Comparison of ENCODE assay signal across 8 cellular contexts in genomic region chr22:36977401-36977861, GRCh38. TPM values are rescaled to one million over a fixed set of nuclear protein-coding genes. Genes with fewer than 3 reads are reported as not detected.
A peak's percentile ranks its signal among the peaks of the same experiment; 100 is the strongest.
DNase-seq lines count a peak whose midpoint lies in the region; ATAC-seq and TF ChIP-seq lines count a peak whose summit lies in the region.

No MANE protein-coding gene starts in this region.

- H3K36me3 Mint-ChIP-seq in neural crest cell (ENCODE audit: low read depth), result no peaks in the 10 kb centered on the region

- DNase-seq in NOMO-1 treated with DMSO at 0.1 percent for 48 hours (lab: John Stamatoyannopoulos, UW; ENCODE audit: unreplicated experiment) (peak; percentile 22), NOMO-1 treated with dmso at 0.1 percent for 144 hours (lab: John Stamatoyannopoulos, UW; ENCODE audit: unreplicated experiment) (no peak), NCI-H1694 treated with DMSO at 0.1 percent for 48 hours (lab: John Stamatoyannopoulos, UW) (peak; percentile 23), erythroblast (lab: John Stamatoyannopoulos, UW) (peak; percentile 86), neural crest cell (ENCODE audit: low read depth, low spot score) (peak; percentile 38), GM03348 (ENCODE audit: low spot score) (no peak)
- peak; percentile 61 for DNase-seq in activated CD8-positive, alpha-beta memory T cell treated with anti-CD3 and anti-CD28 coated beads, Interleukin-2, amount 50 U/mL, for 1 hour (ENCODE audit: extremely low read depth)
- DNase-seq in stimulated activated naive CD8-positive, alpha-beta T cell treated with anti-CD3 and anti-CD28 coated beads, Interleukin-15, amount 100 ng/mL, for 72 hours, result peak; percentile 81 to 88

- peaks cover 15% of the 10 kb centered on the region for H3K4me1 Mint-ChIP-seq in neural crest cell
- peaks cover 18% of the 10 kb centered on the region for H3K4me1 Mint-ChIP-seq in stimulated activated naive CD8-positive, alpha-beta T cell treated with anti-CD3 and anti-CD28 coated beads, Interleukin-15, amount 100 ng/mL, for 72 hours

- no peaks in the 10 kb centered on the region for H3K9me3 Mint-ChIP-seq in neural crest cell
- no peaks in the 10 kb centered on the region for H3K9me3 Mint-ChIP-seq in stimulated activated naive CD8-positive, alpha-beta T cell treated with anti-CD3 and anti-CD28 coated beads, Interleukin-15, amount 100 ng/mL, for 72 hours

- peak; percentile 41 for TF ChIP-seq CTCF in neural crest cell (conservative IDR thresholded peaks at IDR 0.05)

- H3K27ac Mint-ChIP-seq in neural crest cell (ENCODE audit: unreplicated experiment), result peak overlapping the region; percentile 30
- H3K27ac Mint-ChIP-seq in stimulated activated naive CD8-positive, alpha-beta T cell treated with anti-CD3 and anti-CD28 coated beads, Interleukin-15, amount 100 ng/mL, for 72 hours, result peak overlapping the region; percentile 95 to 99

- H3K4me3 Mint-ChIP-seq in neural crest cell, result peak overlapping the region; percentile 87
- peak overlapping the region; percentile 96 for H3K4me3 Mint-ChIP-seq in stimulated activated naive CD8-positive, alpha-beta T cell treated with anti-CD3 and anti-CD28 coated beads, Interleukin-15, amount 100 ng/mL, for 72 hours

- peaks cover 33% of the 10 kb centered on the region for H3K27me3 Mint-ChIP-seq in neural crest cell (ENCODE audit: low read depth)
- H3K27me3 Mint-ChIP-seq in stimulated activated naive CD8-positive, alpha-beta T cell treated with anti-CD3 and anti-CD28 coated beads, Interleukin-15, amount 100 ng/mL, for 72 hours, result peaks cover 6% of the 10 kb centered on the region

- ATAC-seq in stimulated activated naive CD8-positive, alpha-beta T cell treated with anti-CD3 and anti-CD28 coated beads, Interleukin-15, amount 100 ng/mL, for 72 hours, result peak; percentile 99

- no peak for TF ChIP-seq POLR2A in erythroblast (IDR thresholded peaks at IDR 0.05; ENCODE audit: low read length)

RNA-seq across cellular contexts. Expression of gene TST, which starts 41.8 kb away (rescaled TPM):
- total RNA-seq in neural crest cell, result 31.0 and 31.3 TPM in 2 replicates

RNA-seq across cellular contexts. Expression of gene MPST, which starts 42.1 kb away (rescaled TPM):
- 100.0 and 103 TPM in 2 replicates for total RNA-seq in neural crest cell

Comparison
In these comparisons a context has a peak if more than half of its experiments do, and no peak if none do; other contexts are left out.
1. DNase-seq: peak in NOMO-1 treated with DMSO at 0.1 percent for 48 hours (single experiment), NCI-H1694 treated with DMSO at 0.1 percent for 48 hours (single experiment), activated CD8-positive, alpha-beta memory T cell treated with anti-CD3 and anti-CD28 coated beads, Interleukin-2, amount 50 U/mL, for 1 hour (single experiment), erythroblast (2 of 2), neural crest cell (single experiment) and stimulated activated naive CD8-positive, alpha-beta T cell treated with anti-CD3 and anti-CD28 coated beads, Interleukin-15, amount 100 ng/mL, for 72 hours (2 of 2); none in NOMO-1 treated with dmso at 0.1 percent for 144 hours (single experiment) and GM03348 (single experiment).